8 cellular contexts compared by ENCODE assay signal in the genomic region with DNA sequence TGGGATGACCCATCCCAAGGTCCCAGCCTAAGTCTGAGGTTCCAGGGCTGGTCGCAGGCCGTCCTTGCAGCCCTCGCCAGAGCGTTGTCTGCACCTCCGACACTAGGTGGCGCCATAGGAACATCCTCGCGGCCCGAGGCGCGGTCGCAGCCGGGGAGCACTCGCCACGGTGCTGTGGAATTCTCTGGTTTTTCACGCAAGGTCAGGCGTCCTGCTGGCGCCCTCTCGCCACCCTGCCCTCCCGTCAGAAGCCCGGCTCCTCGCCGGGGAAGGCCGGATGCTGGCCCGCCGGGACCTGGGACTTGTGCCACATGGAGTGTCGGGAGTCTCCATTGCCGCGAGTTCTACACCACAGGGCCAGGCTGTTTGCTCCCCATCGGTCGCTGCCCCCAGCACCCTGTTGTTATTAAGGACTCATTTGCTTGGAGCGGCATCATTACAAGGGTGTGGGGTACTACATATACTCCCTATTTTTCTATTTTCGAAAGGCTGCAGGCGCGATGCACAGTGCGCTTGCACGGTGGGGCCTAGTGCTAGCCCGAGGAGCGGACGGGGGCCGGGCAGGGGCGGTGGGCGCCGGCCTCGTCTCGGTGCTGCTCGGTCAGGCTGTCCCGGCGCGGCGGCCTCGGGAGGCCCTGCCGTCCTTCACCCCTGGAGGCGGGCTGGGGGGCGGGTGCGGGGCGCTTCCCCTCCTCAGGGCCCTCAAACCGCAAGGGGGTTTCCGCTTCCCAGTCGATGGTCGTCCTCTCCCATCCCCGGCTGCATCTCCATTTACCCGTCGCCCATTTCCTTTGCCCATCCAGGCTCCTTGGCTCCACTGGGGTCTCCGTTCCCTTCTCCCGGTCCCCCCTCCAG.
DNase-seq lines count a peak whose midpoint lies in the region; ATAC-seq, FAIRE-seq and TF ChIP-seq lines count a peak whose summit lies in the region.

No MANE protein-coding gene starts in this region.

- no peaks in the 10 kb centered on the region for H3K36me3 ChIP-seq in GM06990 (ENCODE audit: control insufficient read depth, insufficient read depth, low read length)
- no peaks in the 10 kb centered on the region for H3K36me3 ChIP-seq in SU-DHL-6 (ENCODE audit: low read length)
- H3K36me3 ChIP-seq in heart left ventricle = no peaks in the 10 kb centered on the region
- no peaks in the 10 kb centered on the region for H3K36me3 ChIP-seq in upper lobe of left lung

- no peaks in the 10 kb centered on the region for H3K27me3 ChIP-seq in GM06990 (replicated peaks; ENCODE audit: control insufficient read depth, insufficient read depth, low read length)
- no peaks in the 10 kb centered on the region for H3K27me3 ChIP-seq in SU-DHL-6 (ENCODE audit: low read length)
- peaks cover 0 to 2% (median 0%) of the 10 kb centered on the region in 9 donors for H3K27me3 ChIP-seq in heart left ventricle
- H3K27me3 ChIP-seq in upper lobe of left lung = peaks cover 0 to 6% (median 0%) of the 10 kb centered on the region in 4 donors

- peak overlapping the region; percentile 55 for H3K4me3 ChIP-seq in GM06990 (replicated peaks; ENCODE audit: low read depth, low read length)
- H3K4me3 ChIP-seq in SU-DHL-6 (ENCODE audit: insufficient read depth, low read length, poor library complexity, severe bottlenecking) = peak overlapping the region; percentile 40
- peak overlapping the region; percentile 27 to 66 (median 48) for H3K4me3 ChIP-seq in heart left ventricle
- peak overlapping the region in 3 of 4 donors; percentile 35 to 54 (median 49) for H3K4me3 ChIP-seq in upper lobe of left lung

- H3K9me3 ChIP-seq in SU-DHL-6 (ENCODE audit: insufficient read depth, low read length) (no peaks in the 10 kb centered on the region), heart left ventricle (no peaks in the 10 kb centered on the region), upper lobe of left lung (no peaks in the 10 kb centered on the region)

- H3K27ac ChIP-seq in SU-DHL-6 (ENCODE audit: low read depth, low read length) (no peak overlapping the region), heart left ventricle (peak overlapping the region in 11 of 12 donors; percentile 5 to 88 (median 67)), upper lobe of left lung (peak overlapping the region in 3 of 4 donors; percentile 35 to 58 (median 48))

- H4K20me1 ChIP-seq in SU-DHL-6 (ENCODE audit: low read depth, low read length) = no peaks in the 10 kb centered on the region

- H3F3A ChIP-seq in SU-DHL-6 (ENCODE audit: insufficient read depth) = no peaks in the 10 kb centered on the region

- H3K4me1 ChIP-seq in heart left ventricle = peaks cover 0 to 45% (median 12%) of the 10 kb centered on the region in 12 donors
- peaks cover 4 to 13% (median 7%) of the 10 kb centered on the region in 4 donors for H3K4me1 ChIP-seq in upper lobe of left lung

- TF ChIP-seq EP300 in upper lobe of left lung (IDR thresholded peaks at IDR 0.05) = no peak

- no peaks in the 10 kb centered on the region for H3K9me2 ChIP-seq in SU-DHL-6 (replicated peaks; ENCODE audit: insufficient read depth, low read length)

- DNase-seq in GM06990 (ENCODE audit: extremely low read depth, insufficient read length) (peak; percentile 71), H54 (ENCODE audit: insufficient read length, low spot score) (peak; percentile 82), heart left ventricle (peak; percentile 81 to 90 (median 83)), posterior vena cava (ENCODE audit: low spot score) (peak; percentile 95), upper lobe of left lung (peak; percentile 78 to 93)
- DNase-seq in activated naive CD8-positive, alpha-beta T cell treated with anti-CD3 and anti-CD28 coated beads, Interleukin-2, amount 50 U/mL, for 16 hours (ENCODE audit: low read depth, low spot score) = peak; percentile 61

- ATAC-seq in heart left ventricle (peak; percentile 74 to 93 (median 90)), upper lobe of left lung (ENCODE audit: low FRiP score in 2 of 2) (peak; percentile 92 to 96)

- TF ChIP-seq POLR2A in H54 (IDR thresholded peaks at IDR 0.05; ENCODE audit: low read depth, low read length) = no peak
- TF ChIP-seq POLR2A in heart left ventricle (IDR thresholded peaks at IDR 0.05) = no peak
- no peak for TF ChIP-seq POLR2A in upper lobe of left lung (IDR thresholded peaks at IDR 0.05)

- peak overlapping the region; percentile 78 for H2AFZ ChIP-seq in SU-DHL-6 (ENCODE audit: low read depth, low read length, severe bottlenecking)

- peak overlapping the region; percentile 61 for H3K4me2 ChIP-seq in SU-DHL-6 (ENCODE audit: low read depth, low read length, poor library complexity, severe bottlenecking)

- H3K79me2 ChIP-seq in SU-DHL-6 (ENCODE audit: insufficient read depth, low read length) = no peaks in the 10 kb centered on the region

- 18 to 27% (median 21%) methylated on average over 39 to 66 of the region's 66 CpGs for WGBS in heart left ventricle, 4 donors
- 14 to 30% methylated on average over 47 to 65 of the region's 66 CpGs for WGBS in upper lobe of left lung, 2 donors

- FAIRE-seq in H54 (lab: Jason Lieb, UNC) = peak; percentile 75

- TF ChIP-seq CTCF in GM06990 (IDR thresholded peaks at IDR 0.05; ENCODE audit: insufficient read depth, low read length, poor library complexity, severe bottlenecking) (peak; percentile 93), LNCAP (IDR thresholded peaks at IDR 0.05) (peak; percentile 88), SU-DHL-6 (IDR thresholded peaks at IDR 0.05; ENCODE audit: insufficient read depth, low read length, poor library complexity, severe bottlenecking) (peak; percentile 53), heart left ventricle (IDR thresholded peaks at IDR 0.05) (peak; percentile 87 to 98 (median 92)), upper lobe of left lung (IDR thresholded peaks at IDR 0.05) (peak; percentile 83 to 94 (median 89))

- peak overlapping the region; percentile 33; the same call in 1 of the 2 replicates for H3K9ac ChIP-seq in SU-DHL-6 (ENCODE audit: low read length)

- intact Hi-C loops in heart left ventricle (cut with DNase I) (loop anchor here (2.0 to 10.0 kb wide), 13 partner anchors 145 to 1170 kb away; partner anchors contain the start of gene LMO4 (in 3 of the 10)), posterior vena cava (cut with DNase I) (loop anchor here in 1 of 2 donors (10.0 kb wide), 1 partner anchor 1173 kb away; no protein-coding TSS in a partner anchor)
